Comparison of ENCODE assay signal across 37 cellular contexts in the genomic region with DNA sequence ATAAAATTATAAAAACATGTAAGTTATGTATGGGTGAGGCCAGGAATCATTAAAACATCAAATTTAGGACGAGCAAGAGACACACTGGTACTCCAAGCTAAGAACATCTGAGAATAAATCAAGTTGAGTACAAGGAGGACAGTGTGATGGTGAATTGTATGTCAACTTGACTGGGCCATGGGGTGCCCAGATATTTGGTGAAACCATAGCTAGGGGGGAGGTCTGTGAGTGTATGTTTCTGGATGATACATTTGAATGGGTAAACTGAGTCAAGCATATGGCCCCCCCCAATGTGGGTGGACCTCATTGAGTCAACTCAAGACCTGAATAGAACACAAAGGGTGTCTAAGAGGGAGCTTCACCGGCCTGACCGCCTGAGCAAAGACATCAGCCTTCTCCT.
"Had no signal": no experiment of that assay in that cellular context is flagged by ENCODE, and none has a peak within 500 bp of the region (broad histone marks: within the 10 kb centered on the region; RNA-seq: fewer than 3 reads in every experiment).

No MANE protein-coding gene starts in this region.

- H3K27ac Mint-ChIP-seq: activated naive CD4-positive, alpha-beta T cell treated with anti-CD3 and anti-CD28 coated beads for 36 hours; activated naive CD4-positive, alpha-beta T cell treated with anti-CD3 and anti-CD28 coated beads, Interleukin-2, amount 10 ng/mL, durations not matched to agents 7 days and 5 days; activated naive CD4-positive, alpha-beta T cell treated with anti-CD3 and anti-CD28 coated beads, Interleukin-2, amount 50 U/mL, for 24 hours; activated naive CD4-positive, alpha-beta T cell treated with anti-CD3 and anti-CD28 coated beads, Interleukin-2, amount 50 U/mL, for 72 hours; activated naive CD8-positive, alpha-beta T cell; activated naive CD8-positive, alpha-beta T cell treated with anti-CD3 and anti-CD28 coated beads for 36 hours; activated naive CD8-positive, alpha-beta T cell treated with anti-CD3 and anti-CD28 coated beads, Interleukin-2, amount 10 ng/mL, durations not matched to agents 7 days and 5 days; activated naive CD8-positive, alpha-beta T cell treated with anti-CD3 and anti-CD28 coated beads, Interleukin-2, amount 50 U/mL, for 24 hours; activated T-cell treated with anti-CD3 and anti-CD28 coated beads, Interleukin-2, amount 50 U/mL, for 24 hours; activated T-cell treated with anti-CD3 and anti-CD28 coated beads, Interleukin-2, amount 50 U/mL, for 72 hours; activated T-helper 1 cell treated with anti-CD3 and anti-CD28 coated beads, Interleukin-12 subunit alpha, Interleukin-12 subunit beta, Interleukin-2, Interleukin-4 antibody, amounts not matched to agents 30 ng/mL and 10 ng/mL and 1 ng/mL, durations not matched to agents 14 hours and 24 hours and 36 hours; activated T-helper 17 cell treated with anti-CD3 and anti-CD28 coated beads, Interleukin-2, amount 50 U/mL, for 72 hours; activated T-helper 2 cell treated with anti-CD3 and anti-CD28 coated beads, Interferon-gamma antibody, Interleukin-2, Interleukin-4, amounts not matched to agents 10 μg/mL and 5 μg/mL and 100 μg/mL, durations not matched to agents 14 hours and 24 hours and 36 hours; brain had no signal

- H3K36me3 Mint-ChIP-seq: activated naive CD4-positive, alpha-beta T cell treated with anti-CD3 and anti-CD28 coated beads, Interleukin-2, amount 10 ng/mL, durations not matched to agents 7 days and 5 days; activated naive CD4-positive, alpha-beta T cell treated with anti-CD3 and anti-CD28 coated beads, Interleukin-2, amount 50 U/mL, for 24 hours; activated naive CD4-positive, alpha-beta T cell treated with anti-CD3 and anti-CD28 coated beads, Interleukin-2, amount 50 U/mL, for 72 hours; activated naive CD8-positive, alpha-beta T cell; activated naive CD8-positive, alpha-beta T cell treated with anti-CD3 and anti-CD28 coated beads for 36 hours; activated naive CD8-positive, alpha-beta T cell treated with anti-CD3 and anti-CD28 coated beads, Interleukin-2, amount 10 ng/mL, durations not matched to agents 7 days and 5 days; brain had no signal

- DNase-seq: activated effector memory CD4-positive, alpha-beta T cell treated with anti-CD3 and anti-CD28 coated beads, Interleukin-2, amount 50 U/mL, for 16 hours; activated effector memory CD4-positive, alpha-beta T cell treated with Interleukin-2 at 50 U/mL for 16 hours; activated gamma-delta T cell; activated gamma-delta T cell treated with Interleukin-2 at 50 U/mL for 16 hours; activated naive CD4-positive, alpha-beta T cell; activated naive CD4-positive, alpha-beta T cell treated with anti-CD3 and anti-CD28 coated beads for 36 hours; activated naive CD4-positive, alpha-beta T cell treated with anti-CD3 and anti-CD28 coated beads, Interleukin-2, amount 10 ng/mL, durations not matched to agents 7 days and 5 days; activated naive CD4-positive, alpha-beta T cell treated with anti-CD3 and anti-CD28 coated beads, Interleukin-2, amount 50 U/mL, for 16 hours; activated naive CD4-positive, alpha-beta T cell treated with Interleukin-2 at 50 U/mL for 16 hours; activated naive CD8-positive, alpha-beta T cell treated with anti-CD3 and anti-CD28 coated beads for 36 hours; activated naive CD8-positive, alpha-beta T cell treated with anti-CD3 and anti-CD28 coated beads, Interleukin-2, amount 10 ng/mL, durations not matched to agents 7 days and 5 days; activated naive CD8-positive, alpha-beta T cell treated with anti-CD3 and anti-CD28 coated beads, Interleukin-2, amount 50 U/mL, for 24 hours; activated T-cell treated with anti-CD3 and anti-CD28 coated beads, Interleukin-2, amount 50 U/mL, for 1 hour; activated T-cell treated with anti-CD3 and anti-CD28 coated beads, Interleukin-2, amount 50 U/mL, for 24 hours; activated T-cell treated with anti-CD3 and anti-CD28 coated beads, Interleukin-2, amount 50 U/mL, for 4 hours; activated T-cell treated with anti-CD3 and anti-CD28 coated beads, Interleukin-2, amount 50 U/mL, for 48 hours; activated T-cell treated with anti-CD3 and anti-CD28 coated beads, Interleukin-2, amount 50 U/mL, for 72 hours; adrenal gland; amniotic stem cell; amygdala; anterior cingulate cortex; aorta; body of pancreas; brain microvascular endothelial cell; caudate nucleus; cerebellar nuclear complex had no signal

- H3K27ac ChIP-seq: adrenal gland, ascending aorta, body of pancreas, brain microvascular endothelial cell, breast epithelium, cardiac muscle cell had no signal

- H3K27me3 ChIP-seq: adrenal gland, ascending aorta, body of pancreas, brain microvascular endothelial cell, breast epithelium, cardiac muscle cell had no signal

- H3K27me3 Mint-ChIP-seq: activated naive CD4-positive, alpha-beta T cell treated with anti-CD3 and anti-CD28 coated beads, Interleukin-2, amount 10 ng/mL, durations not matched to agents 7 days and 5 days; activated naive CD4-positive, alpha-beta T cell treated with anti-CD3 and anti-CD28 coated beads, Interleukin-2, amount 50 U/mL, for 24 hours; activated naive CD8-positive, alpha-beta T cell; activated naive CD8-positive, alpha-beta T cell treated with anti-CD3 and anti-CD28 coated beads for 36 hours; activated naive CD8-positive, alpha-beta T cell treated with anti-CD3 and anti-CD28 coated beads, Interleukin-2, amount 50 U/mL, for 24 hours; activated T-helper 17 cell treated with anti-CD3 and anti-CD28 coated beads, Interleukin-2, amount 50 U/mL, for 72 hours; central memory CD8-positive, alpha-beta T cell had no signal

- ATAC-seq: activated naive CD4-positive, alpha-beta T cell treated with anti-CD3 and anti-CD28 coated beads, Interleukin-2, amount 50 U/mL, for 72 hours; activated naive CD8-positive, alpha-beta T cell treated with anti-CD3 and anti-CD28 coated beads, Interleukin-2, amount 50 U/mL, for 24 hours; activated T-cell treated with anti-CD3 and anti-CD28 coated beads, Interleukin-2, amount 50 U/mL, for 72 hours; activated T-helper 17 cell treated with anti-CD3 and anti-CD28 coated beads, Interleukin-2, amount 50 U/mL, for 72 hours; body of pancreas had no signal

- H3K4me3 Mint-ChIP-seq: activated naive CD4-positive, alpha-beta T cell treated with anti-CD3 and anti-CD28 coated beads for 36 hours; activated naive CD4-positive, alpha-beta T cell treated with anti-CD3 and anti-CD28 coated beads, Interleukin-2, amount 10 ng/mL, durations not matched to agents 7 days and 5 days; activated naive CD4-positive, alpha-beta T cell treated with anti-CD3 and anti-CD28 coated beads, Interleukin-2, amount 50 U/mL, for 24 hours; activated naive CD8-positive, alpha-beta T cell; activated naive CD8-positive, alpha-beta T cell treated with anti-CD3 and anti-CD28 coated beads for 36 hours; activated naive CD8-positive, alpha-beta T cell treated with anti-CD3 and anti-CD28 coated beads, Interleukin-2, amount 10 ng/mL, durations not matched to agents 7 days and 5 days; activated naive CD8-positive, alpha-beta T cell treated with anti-CD3 and anti-CD28 coated beads, Interleukin-2, amount 50 U/mL, for 24 hours; activated T-cell treated with anti-CD3 and anti-CD28 coated beads, Interleukin-2, amount 50 U/mL, for 24 hours; activated T-cell treated with anti-CD3 and anti-CD28 coated beads, Interleukin-2, amount 50 U/mL, for 4 hours; activated T-cell treated with anti-CD3 and anti-CD28 coated beads, Interleukin-2, amount 50 U/mL, for 72 hours; activated T-helper 1 cell treated with anti-CD3 and anti-CD28 coated beads, Interleukin-12 subunit alpha, Interleukin-12 subunit beta, Interleukin-2, Interleukin-4 antibody, amounts not matched to agents 30 ng/mL and 10 ng/mL and 1 ng/mL, durations not matched to agents 14 hours and 24 hours and 36 hours; activated T-helper 17 cell treated with anti-CD3 and anti-CD28 coated beads, Interleukin-2, amount 50 U/mL, for 72 hours; brain; central memory CD8-positive, alpha-beta T cell had no signal

- H3K9me3 ChIP-seq: adrenal gland, ascending aorta, body of pancreas had no signal

- H3K4me1 Mint-ChIP-seq: activated naive CD8-positive, alpha-beta T cell treated with anti-CD3 and anti-CD28 coated beads for 36 hours; activated T-helper 17 cell treated with anti-CD3 and anti-CD28 coated beads, Interleukin-2, amount 50 U/mL, for 72 hours; brain; central memory CD8-positive, alpha-beta T cell had no signal

- H3K4me3 ChIP-seq: adrenal gland, ascending aorta, body of pancreas, breast epithelium, cardiac muscle cell had no signal

- H3K9me3 Mint-ChIP-seq: activated naive CD4-positive, alpha-beta T cell treated with anti-CD3 and anti-CD28 coated beads for 36 hours; activated naive CD4-positive, alpha-beta T cell treated with anti-CD3 and anti-CD28 coated beads, Interleukin-2, amount 50 U/mL, for 24 hours; activated naive CD4-positive, alpha-beta T cell treated with anti-CD3 and anti-CD28 coated beads, Interleukin-2, amount 50 U/mL, for 72 hours; activated naive CD8-positive, alpha-beta T cell treated with anti-CD3 and anti-CD28 coated beads for 36 hours; activated naive CD8-positive, alpha-beta T cell treated with anti-CD3 and anti-CD28 coated beads, Interleukin-2, amount 50 U/mL, for 24 hours; activated T-cell treated with anti-CD3 and anti-CD28 coated beads, Interleukin-2, amount 50 U/mL, for 24 hours; activated T-cell treated with anti-CD3 and anti-CD28 coated beads, Interleukin-2, amount 50 U/mL, for 4 hours; activated T-cell treated with anti-CD3 and anti-CD28 coated beads, Interleukin-2, amount 50 U/mL, for 72 hours; activated T-helper 1 cell treated with anti-CD3 and anti-CD28 coated beads, Interleukin-12 subunit alpha, Interleukin-12 subunit beta, Interleukin-2, Interleukin-4 antibody, amounts not matched to agents 30 ng/mL and 10 ng/mL and 1 ng/mL, durations not matched to agents 14 hours and 24 hours and 36 hours; activated T-helper 17 cell treated with anti-CD3 and anti-CD28 coated beads, Interleukin-2, amount 50 U/mL, for 72 hours; activated T-helper 2 cell treated with anti-CD3 and anti-CD28 coated beads, Interferon-gamma antibody, Interleukin-2, Interleukin-4, amounts not matched to agents 10 μg/mL and 5 μg/mL and 100 μg/mL, durations not matched to agents 14 hours and 24 hours and 36 hours; central memory CD8-positive, alpha-beta T cell had no signal

- H3K4me1 ChIP-seq: adrenal gland, ascending aorta, body of pancreas, breast epithelium had no signal

- H3K36me3 ChIP-seq: adrenal gland, ascending aorta, brain microvascular endothelial cell, breast epithelium, cardiac muscle cell had no signal
